Comparison of ENCODE assay signal across 25 cellular contexts in the genomic region with DNA sequence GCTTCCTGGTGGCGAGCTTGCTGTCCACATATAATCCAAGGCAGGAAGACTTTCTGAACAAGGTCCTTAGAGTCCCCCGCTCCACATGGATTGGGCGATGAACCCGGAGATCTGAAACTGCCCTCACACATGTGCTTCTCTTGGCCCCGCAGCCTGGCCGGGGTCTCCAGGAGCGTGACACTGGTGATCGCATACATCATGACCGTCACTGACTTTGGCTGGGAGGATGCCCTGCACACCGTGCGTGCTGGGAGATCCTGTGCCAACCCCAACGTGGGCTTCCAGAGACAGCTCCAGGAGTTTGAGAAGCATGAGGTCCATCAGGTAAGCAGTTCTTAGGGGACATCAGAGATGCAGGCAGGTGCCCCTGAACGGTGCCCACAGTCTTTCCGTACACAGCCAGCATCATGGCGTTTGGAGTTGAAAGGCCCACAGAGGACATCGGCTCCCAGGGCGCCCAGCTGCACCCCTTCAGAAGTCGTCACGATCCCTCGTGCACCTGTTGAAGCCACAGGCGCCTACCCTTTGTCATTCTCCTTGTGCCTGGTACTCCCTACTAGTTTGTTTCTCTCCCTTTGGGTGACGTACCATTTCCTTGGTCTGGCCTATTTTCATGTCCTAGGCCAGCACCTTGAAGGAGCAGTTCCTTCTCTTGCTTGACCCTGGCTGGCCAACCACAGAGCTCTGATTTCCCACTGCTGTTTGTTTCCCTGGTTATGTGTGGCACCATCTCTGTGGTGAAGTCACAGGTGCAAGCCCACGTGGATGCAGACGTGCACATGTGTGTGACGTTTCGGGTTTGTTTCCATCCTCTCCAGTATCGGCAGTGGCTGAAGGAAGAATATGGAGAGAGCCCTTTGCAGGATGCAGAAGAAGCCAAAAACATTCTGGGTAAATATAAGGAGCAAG. TPM values are rescaled to one million over a fixed set of nuclear protein-coding genes. Genes with fewer than 3 reads are reported as not detected.
DNase-seq lines count a peak whose midpoint lies in the region; ATAC-seq, FAIRE-seq and TF ChIP-seq lines count a peak whose summit lies in the region.
"Had no signal": no experiment of that assay in that cellular context is flagged by ENCODE, and none has a peak within 500 bp of the region (broad histone marks: within the 10 kb centered on the region; RNA-seq: fewer than 3 reads in every experiment).

No MANE protein-coding gene starts in this region.

- no peak overlapping the region for H3K23ac ChIP-seq in neuronal stem cell (ENCODE audit: low read depth, low read length, poor library complexity)

- H3K14ac ChIP-seq in neuronal stem cell (ENCODE audit: low read length), result no peak overlapping the region

- no peak overlapping the region for H2BK5ac ChIP-seq in neuronal stem cell (ENCODE audit: low read length)

- H3K27ac ChIP-seq in left ventricle myocardium inferior (replicated peaks) (no peak overlapping the region), neuronal stem cell (replicated peaks; ENCODE audit: low read length) (no peak overlapping the region), ascending aorta (no peak overlapping the region)
- H3K27ac ChIP-seq: HL-60, PC-9, RWPE1, SJSA1 had no signal

- no peak overlapping the region for H2AK5ac ChIP-seq in neuronal stem cell (ENCODE audit: low read depth, low read length)

- H3K36me3 ChIP-seq in left ventricle myocardium inferior (peaks cover 32% of the 10 kb centered on the region), neuronal stem cell (replicated peaks in 1 of 2; ENCODE audit: control insufficient read depth in 2 of 2, insufficient read depth in 2 of 2, low read length in 2 of 2) (peaks cover 7 to 11% of the 10 kb centered on the region in 2 donors), ascending aorta (peaks cover 16 to 32% of the 10 kb centered on the region in 2 donors)
- H3K36me3 ChIP-seq: MG63, SJSA1 had no signal

- WGBS in neuronal stem cell (ENCODE audit: extremely low coverage in 2 of 2, insufficient read length in 2 of 2, insufficient replicate concordance in 1 of 2), 2 donors, result no CpG with 5 or more reads among the region's 27 CpGs

- TF ChIP-seq CTCF in left ventricle myocardium inferior (IDR thresholded peaks at IDR 0.05; ENCODE audit: borderline replicate concordance) (no peak), ascending aorta (IDR thresholded peaks at IDR 0.05) (no peak)

- no peak for ATAC-seq in Right ventricle myocardium superior (ENCODE audit: poor library complexity)
- ATAC-seq in left ventricle myocardium superior, result no peak

- no peak overlapping the region for H4K91ac ChIP-seq in neuronal stem cell (ENCODE audit: low read depth, low read length, poor library complexity)

- no peak overlapping the region for H3K4ac ChIP-seq in neuronal stem cell (ENCODE audit: low read length)

- no peaks in the 10 kb centered on the region for H3K27me3 ChIP-seq in left ventricle myocardium inferior (ENCODE audit: low read depth)
- H3K27me3 ChIP-seq in neuronal stem cell (ENCODE audit: control insufficient read depth in 3 of 3, insufficient read depth in 3 of 3, low read depth in 1 of 3, low read length in 3 of 3), result no peaks in the 10 kb centered on the region
- H3K27me3 ChIP-seq in ascending aorta, result no peaks in the 10 kb centered on the region
- H3K27me3 ChIP-seq: MG63, SJSA1 had no signal

- H3K4me3 ChIP-seq in left ventricle myocardium inferior (no peak overlapping the region), neuronal stem cell (ENCODE audit: low read length in 2 of 2) (peak overlapping the region in 1 of 2 donors; percentile 42), ascending aorta (no peak overlapping the region)
- H3K4me3 ChIP-seq: MG63, PC-9, SJSA1 had no signal

- no peak overlapping the region for H4K8ac ChIP-seq in neuronal stem cell (ENCODE audit: low read depth, low read length)

- H3K79me1 ChIP-seq in neuronal stem cell (ENCODE audit: low read depth, low read length), result peaks cover 2% of the 10 kb centered on the region

- H3K4me1 ChIP-seq in left ventricle myocardium inferior, result peaks cover 28% of the 10 kb centered on the region
- H3K4me1 ChIP-seq in neuronal stem cell (ENCODE audit: control insufficient read depth in 2 of 2, insufficient read depth in 1 of 2, low read depth in 1 of 2, low read length in 2 of 2), result no peaks in the 10 kb centered on the region
- H3K4me1 ChIP-seq in ascending aorta, result no peaks in the 10 kb centered on the region

- H2BK120ac ChIP-seq in neuronal stem cell (ENCODE audit: low read depth, low read length), result no peak overlapping the region

- FAIRE-seq in GM19239 (lab: Jason Lieb, UNC), result no peak
- FAIRE-seq: A204.1 had no signal

- no peak overlapping the region for H2BK12ac ChIP-seq in neuronal stem cell (ENCODE audit: low read length)

- no peak overlapping the region for H2AFZ ChIP-seq in neuronal stem cell (ENCODE audit: low read length)
- H2AFZ ChIP-seq: PC-9 had no signal

- DNase-seq in left ventricle myocardium inferior (peak; percentile 14), Right ventricle myocardium superior (no peak), left ventricle myocardium superior (peak; percentile 28), neuronal stem cell (ENCODE audit: low spot score) (no peak), GM19238 (ENCODE audit: insufficient read length, low spot score) (no peak), ascending aorta (ENCODE audit: low spot score in 2 of 2) (no peak), GM19239 (ENCODE audit: insufficient read length, low spot score) (no peak), HUDEP-2 (lab: John Stamatoyannopoulos, UW; ENCODE audit: unreplicated experiment in 76 of 76) (no peak)
- DNase-seq: CD4-positive, alpha-beta memory T cell; DMS153; GF-D8; HCEC 1CT; Kasumi-1; MG63; NCI-H1048; NCI-H1436 treated with DMSO at 0.1 percent for 48 hours; NCI-H2029; NCI-H345; NCI-H524 treated with DMSO at 0.1 percent for 48 hours; PC-9 had no signal

- no peak overlapping the region for H3K4me2 ChIP-seq in neuronal stem cell (ENCODE audit: insufficient read depth, low read length, poor library complexity, severe bottlenecking)
- H3K4me2 ChIP-seq: PC-9 had no signal

- peak overlapping the region; percentile 14 for H3K9ac ChIP-seq in neuronal stem cell (ENCODE audit: low read depth, low read length, poor library complexity)

- intact Hi-C loops in left ventricle myocardium inferior (cut with micrococcal nuclease) (no loop called here), Right ventricle myocardium superior (cut with DNase I) (no loop called here), left ventricle myocardium superior (cut with micrococcal nuclease) (no loop called here), ascending aorta (cut with DNase I) (no loop called here)

- H3K18ac ChIP-seq in neuronal stem cell (ENCODE audit: low read length), result no peak overlapping the region

- H2BK15ac ChIP-seq in neuronal stem cell (ENCODE audit: low read length), result no peak overlapping the region

- no peaks in the 10 kb centered on the region for H3K9me3 ChIP-seq in left ventricle myocardium inferior (replicated peaks)
- peaks cover 0 to 39% of the 10 kb centered on the region in 2 donors for H3K9me3 ChIP-seq in neuronal stem cell (replicated peaks in 1 of 2; ENCODE audit: control insufficient read depth in 2 of 2, insufficient read depth in 1 of 2, low read depth in 1 of 2, low read length in 2 of 2)
- H3K9me3 ChIP-seq in ascending aorta, result no peaks in the 10 kb centered on the region
- H3K9me3 ChIP-seq: MG63, SJSA1 had no signal

RNA-seq across cellular contexts. Expression of gene IRF4, which starts 43.3 kb away (rescaled TPM):
- total RNA-seq in left ventricle myocardium inferior, result 0.22 TPM
- 0.54 TPM for total RNA-seq in Right ventricle myocardium superior
- total RNA-seq in left ventricle myocardium superior, result 0.32 TPM
- 0.42 TPM for polyA plus RNA-seq in neuronal stem cell (2013, experiment 1 of 2)
- 0.48 TPM for polyA plus RNA-seq in neuronal stem cell (2013, experiment 2 of 2)
- 1.3 TPM for total RNA-seq in ascending aorta
- total RNA-seq: PC-9 had no signal
- polyA plus RNA-seq: BJ had no signal

RNA-seq across cellular contexts. Expression of gene DUSP22, which starts 55.9 kb away (rescaled TPM):
- total RNA-seq in left ventricle myocardium inferior (48.0 TPM), Right ventricle myocardium superior (50.5 TPM), left ventricle myocardium superior (50.4 TPM), ascending aorta (216 TPM)
- polyA plus RNA-seq in neuronal stem cell (2013, experiment 1 of 2), result 44.1 TPM
- polyA plus RNA-seq in neuronal stem cell (2013, experiment 2 of 2), result 44.2 TPM

Comparison
In these comparisons a context has a peak if more than half of its experiments do, and no peak if none do; other contexts are left out.
1. DNase-seq: peak in left ventricle myocardium inferior (single experiment) and left ventricle myocardium superior (single experiment); none in Right ventricle myocardium superior (single experiment), neuronal stem cell (single experiment), GM19238 (single experiment), ascending aorta (0 of 2), GM19239 (single experiment) and HUDEP-2 (0 of 76).